Comparison of ENCODE assay signal across 1 cellular context in genomic region chr3:133799794-133800585, GRCh38.
TF ChIP-seq lines count a peak whose summit lies in the region.

No MANE protein-coding gene starts in this region.

TF ChIP-seq in HepG2, 621 proteins besides CTCF, POLR2A, EP300 and RAD21 (continues in another document):
- TF ChIP-seq ZBTB33 (CRISPR knock-in tag; IDR thresholded peaks at IDR 0.05), result no peak
- TF ChIP-seq SALL2 (CRISPR knock-in tag; IDR thresholded peaks at IDR 0.05), result no peak
- no peak for TF ChIP-seq ZKSCAN1 (IDR thresholded peaks at IDR 0.05; ENCODE audit: low read length)
- no peak for TF ChIP-seq ZBED4 (CRISPR knock-in tag; IDR thresholded peaks at IDR 0.05; ENCODE audit: borderline replicate concordance)
- no peak for TF ChIP-seq GATAD2A (CRISPR knock-in tag; IDR thresholded peaks at IDR 0.05)
- TF ChIP-seq ZBTB21 (CRISPR knock-in tag; IDR thresholded peaks at IDR 0.05), result peak; percentile 67
- no peak for TF ChIP-seq PCBP2 (optimal IDR thresholded peaks at IDR 0.05; ENCODE audit: low read depth, low read length, poor library complexity, severe bottlenecking)
- TF ChIP-seq ZBTB1 (CRISPR knock-in tag; IDR thresholded peaks at IDR 0.05; ENCODE audit: borderline replicate concordance), result no peak
- TF ChIP-seq CEBPG (CRISPR knock-in tag; IDR thresholded peaks at IDR 0.05), result peak; percentile 78
- TF ChIP-seq ZNF12 (CRISPR knock-in tag; IDR thresholded peaks at IDR 0.05), result peak; percentile 95
- 0 out of 2 replicates have a peak, but pooled peaks have one; percentile 21 for TF ChIP-seq CREB1 (IDR thresholded peaks at IDR 0.05)
- TF ChIP-seq CREB1 (CRISPR knock-in tag; IDR thresholded peaks at IDR 0.05), result no peak
- TF ChIP-seq PLRG1 (conservative IDR thresholded peaks at IDR 0.05), result no peak
- TF ChIP-seq ARID3A (IDR thresholded peaks at IDR 0.05; ENCODE audit: low read depth, low read length), result peak; percentile 73
- peak; percentile 93 for TF ChIP-seq CEBPB (IDR thresholded peaks at IDR 0.05; ENCODE audit: borderline replicate concordance, low read depth, low read length)
- TF ChIP-seq NFYB (CRISPR knock-in tag; IDR thresholded peaks at IDR 0.05), result no peak
- no peak for TF ChIP-seq ZNF225 (CRISPR knock-in tag; IDR thresholded peaks at IDR 0.05)
- no peak for TF ChIP-seq FOXO1 (CRISPR knock-in tag; IDR thresholded peaks at IDR 0.05)
- 0 out of 4 replicates have a peak, but pooled peaks of 1 of the 2 experiments have one; percentile 30 for TF ChIP-seq ATF4 (CRISPR knock-in tag; IDR thresholded peaks at IDR 0.05)
- TF ChIP-seq DR1 (CRISPR knock-in tag; IDR thresholded peaks at IDR 0.05), result no peak
- TF ChIP-seq ZNF772 (CRISPR knock-in tag; IDR thresholded peaks at IDR 0.05), result no peak
- no peak for TF ChIP-seq NR2F2 (IDR thresholded peaks at IDR 0.05; ENCODE audit: borderline replicate concordance, low read depth)
- no peak for TF ChIP-seq FOXA1 (IDR thresholded peaks at IDR 0.05)
- TF ChIP-seq FOXA1 (CRISPR knock-in tag; IDR thresholded peaks at IDR 0.05), result no peak
- no peak for TF ChIP-seq ZNF432 (CRISPR knock-in tag; IDR thresholded peaks at IDR 0.05; ENCODE audit: borderline replicate concordance)
- no peak for TF ChIP-seq KMT2A (CRISPR knock-in tag; IDR thresholded peaks at IDR 0.05)
- no peak for TF ChIP-seq ZNF550 (CRISPR knock-in tag; IDR thresholded peaks at IDR 0.05; ENCODE audit: borderline replicate concordance)
- no peak for TF ChIP-seq ZNF605 (CRISPR knock-in tag; IDR thresholded peaks at IDR 0.05)
- no peak for TF ChIP-seq ZNF451 (CRISPR knock-in tag; IDR thresholded peaks at IDR 0.05)
- TF ChIP-seq ATF1 (CRISPR knock-in tag; IDR thresholded peaks at IDR 0.05), result no peak
- no peak for TF ChIP-seq PBX2 (CRISPR knock-in tag; IDR thresholded peaks at IDR 0.05)
- no peak for TF ChIP-seq ZBTB46 (CRISPR knock-in tag; IDR thresholded peaks at IDR 0.05; ENCODE audit: borderline replicate concordance)
- TF ChIP-seq HNRNPK (IDR thresholded peaks at IDR 0.05; ENCODE audit: low read depth, low read length, poor library complexity, severe bottlenecking), result no peak
- TF ChIP-seq ZNF460 (CRISPR knock-in tag; IDR thresholded peaks at IDR 0.05; ENCODE audit: borderline replicate concordance), result no peak
- no peak for TF ChIP-seq ZFY (CRISPR knock-in tag; IDR thresholded peaks at IDR 0.05)
- no peak for TF ChIP-seq KMT2B (CRISPR knock-in tag; IDR thresholded peaks at IDR 0.05)
- TF ChIP-seq ZNF574 (CRISPR knock-in tag; IDR thresholded peaks at IDR 0.05), result no peak
- no peak for TF ChIP-seq ZFP62 (CRISPR knock-in tag; IDR thresholded peaks at IDR 0.05)
- TF ChIP-seq ZBTB39 (CRISPR knock-in tag; IDR thresholded peaks at IDR 0.05), result no peak
- no peak for TF ChIP-seq KAT2B (IDR thresholded peaks at IDR 0.05; ENCODE audit: borderline replicate concordance, low read depth, low read length)
- no peak for TF ChIP-seq POGK (CRISPR knock-in tag; conservative IDR thresholded peaks at IDR 0.05)
- no peak for TF ChIP-seq POGZ (CRISPR knock-in tag; IDR thresholded peaks at IDR 0.05)
- no peak for TF ChIP-seq AGO2 (optimal IDR thresholded peaks at IDR 0.05; ENCODE audit: low read depth, low read length)
- TF ChIP-seq ZNF253 (CRISPR knock-in tag; IDR thresholded peaks at IDR 0.05; ENCODE audit: borderline replicate concordance), result no peak
- TF ChIP-seq NFKBIZ (CRISPR knock-in tag; IDR thresholded peaks at IDR 0.05), result no peak
- TF ChIP-seq FOSL2 (CRISPR knock-in tag; IDR thresholded peaks at IDR 0.05), result peak; percentile 90
- no peak for TF ChIP-seq RFXANK (CRISPR knock-in tag; IDR thresholded peaks at IDR 0.05)
- TF ChIP-seq ZMYM2 (CRISPR knock-in tag; IDR thresholded peaks at IDR 0.05), result no peak
- TF ChIP-seq TEF (CRISPR knock-in tag; IDR thresholded peaks at IDR 0.05), result no peak
